ENCODE assay signal across 8 cellular contexts in the genomic region with DNA sequence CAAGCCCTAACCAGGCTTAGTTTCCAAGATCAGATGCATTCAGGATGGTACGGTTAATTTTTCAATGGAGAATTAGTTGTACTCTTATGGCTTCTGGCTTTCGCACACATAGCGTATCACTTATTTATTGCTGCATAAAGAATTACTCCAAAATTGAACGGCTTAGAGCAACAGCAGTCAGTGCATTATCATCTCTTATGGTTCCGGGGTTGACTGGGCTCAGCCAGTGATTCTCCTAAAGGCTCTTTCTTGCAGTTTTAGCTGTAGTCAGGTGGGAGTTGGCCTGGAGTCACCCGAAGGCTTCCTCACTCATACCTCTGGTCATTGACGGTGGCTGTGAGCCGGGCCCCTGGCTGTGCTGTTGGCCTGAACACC. TPM values are rescaled to one million over a fixed set of nuclear protein-coding genes. Genes with fewer than 3 reads are reported as not detected.
A peak's percentile ranks its signal among the peaks of the same experiment; 100 is the strongest.
DNase-seq lines count a peak whose midpoint lies in the region; ATAC-seq and TF ChIP-seq lines count a peak whose summit lies in the region.

No MANE protein-coding gene starts in this region.

- peak overlapping the region; percentile 87 for H3K4me2 ChIP-seq in Karpas-422 (ENCODE audit: low read depth, low read length, poor library complexity, severe bottlenecking)

- DNase-seq in CD4-positive, CD25-positive, alpha-beta regulatory T cell: no peak
- DNase-seq in Karpas-422: no peak
- no peak for DNase-seq in coronary artery (ENCODE audit: low spot score)
- no peak for DNase-seq in LoVo (ENCODE audit: low spot score)
- no peak for DNase-seq in NOMO-1 treated with dmso at 0.1 percent for 144 hours (lab: John Stamatoyannopoulos, UW; ENCODE audit: unreplicated experiment)

- H3K9ac ChIP-seq in Karpas-422 (ENCODE audit: low read length): peak overlapping the region; percentile 96

- H3K9me3 Mint-ChIP-seq in CD4-positive, CD25-positive, alpha-beta regulatory T cell: no peaks in the 10 kb centered on the region

- peak overlapping the region; percentile 69 for H3K27ac ChIP-seq in CD4-positive, CD25-positive, alpha-beta regulatory T cell (ENCODE audit: insufficient read depth, low read length, poor library complexity, severe bottlenecking)
- H3K27ac ChIP-seq in Karpas-422 (ENCODE audit: low read length) (peak overlapping the region; percentile 78), coronary artery (peak overlapping the region; percentile 75 to 90), muscle layer of duodenum (ENCODE audit: low read length) (peak overlapping the region; percentile 79)

- TF ChIP-seq CTCF in coronary artery (IDR thresholded peaks at IDR 0.05): no peak

- no peaks in the 10 kb centered on the region for H3K27me3 Mint-ChIP-seq in CD4-positive, CD25-positive, alpha-beta regulatory T cell

- no peak for ATAC-seq in CD4-positive, CD25-positive, alpha-beta regulatory T cell (ENCODE audit: low read depth in 2 of 2)
- no peak for ATAC-seq in GM21390 (IDR thresholded peaks at IDR 0.05; ENCODE audit: unreplicated experiment)
- ATAC-seq in GM21737 (IDR thresholded peaks at IDR 0.05; ENCODE audit: unreplicated experiment): no peak

- no peaks in the 10 kb centered on the region for H3K27me3 ChIP-seq in CD4-positive, CD25-positive, alpha-beta regulatory T cell (ENCODE audit: control insufficient read depth, insufficient read depth, low read length)
- no peaks in the 10 kb centered on the region for H3K27me3 ChIP-seq in Karpas-422 (ENCODE audit: low read length)
- no peaks in the 10 kb centered on the region for H3K27me3 ChIP-seq in muscle layer of duodenum (ENCODE audit: low read depth, low read length)

- H3K36me3 ChIP-seq in CD4-positive, CD25-positive, alpha-beta regulatory T cell (ENCODE audit: control insufficient read depth, insufficient read depth, low read length): peaks cover 13% of the 10 kb centered on the region
- H3K36me3 ChIP-seq in Karpas-422 (ENCODE audit: insufficient read depth, low read length) (peaks cover 11% of the 10 kb centered on the region; the same call in 1 of the 2 replicates), muscle layer of duodenum (ENCODE audit: control insufficient read depth in 1 of 2, insufficient read depth in 2 of 2, low read length in 2 of 2) (peaks cover 8 to 12% of the 10 kb centered on the region in 2 donors)

- H3K36me3 Mint-ChIP-seq in CD4-positive, CD25-positive, alpha-beta regulatory T cell: peaks cover 3% of the 10 kb centered on the region

- H3K4me1 ChIP-seq in CD4-positive, CD25-positive, alpha-beta regulatory T cell (ENCODE audit: control insufficient read depth, insufficient read depth, low read length, poor library complexity, severe bottlenecking): peaks cover 23% of the 10 kb centered on the region
- H3K4me1 ChIP-seq in Karpas-422 (ENCODE audit: low read length) (peaks cover 59% of the 10 kb centered on the region), muscle layer of duodenum (ENCODE audit: control insufficient read depth in 1 of 2, insufficient read depth in 2 of 2, low read length in 2 of 2) (peaks cover 8 to 27% of the 10 kb centered on the region in 2 donors)

- H4K20me1 ChIP-seq in Karpas-422 (ENCODE audit: insufficient read depth, low read depth, low read length): peaks cover 9% of the 10 kb centered on the region; the same call in 1 of the 2 replicates

- no peak overlapping the region for H2AFZ ChIP-seq in Karpas-422 (ENCODE audit: low read length)

- peak overlapping the region; percentile 93 to 95 (median 94) for H3K4me3 Mint-ChIP-seq in CD4-positive, CD25-positive, alpha-beta regulatory T cell

- peak overlapping the region; percentile 94 to 95 (median 94) for H3K27ac Mint-ChIP-seq in CD4-positive, CD25-positive, alpha-beta regulatory T cell

- no peaks in the 10 kb centered on the region for H3K9me2 ChIP-seq in Karpas-422 (replicated peaks; ENCODE audit: insufficient read depth, low read length)

- peak overlapping the region; percentile 70 for H3K4me3 ChIP-seq in CD4-positive, CD25-positive, alpha-beta regulatory T cell (ENCODE audit: low read depth, low read length)
- H3K4me3 ChIP-seq in Karpas-422 (ENCODE audit: low read length) (peak overlapping the region; percentile 96), coronary artery (peak overlapping the region; percentile 91), muscle layer of duodenum (ENCODE audit: low read depth in 1 of 2, low read length in 2 of 2) (peak overlapping the region; percentile 73 to 74)

- H3K79me2 ChIP-seq in Karpas-422 (ENCODE audit: low read length): peaks cover 45% of the 10 kb centered on the region

- peaks cover 6 to 37% (median 17%) of the 10 kb centered on the region in 4 donors for H3K4me1 Mint-ChIP-seq in CD4-positive, CD25-positive, alpha-beta regulatory T cell

- H3K9me3 ChIP-seq in CD4-positive, CD25-positive, alpha-beta regulatory T cell (ENCODE audit: control insufficient read depth in 2 of 2, low read length in 2 of 2): no peaks in the 10 kb centered on the region
- H3K9me3 ChIP-seq in Karpas-422 (ENCODE audit: low read length) (no peaks in the 10 kb centered on the region), muscle layer of duodenum (ENCODE audit: control insufficient read depth in 1 of 2, low read length in 2 of 2) (no peaks in the 10 kb centered on the region)

RNA-seq across cellular contexts. Expression of a gene that starts 0.6 kb away (rescaled TPM):
- 36.6 TPM for total RNA-seq in CD4-positive, CD25-positive, alpha-beta regulatory T cell
- polyA plus RNA-seq in CD4-positive, CD25-positive, alpha-beta regulatory T cell: 10 to 100 TPM; 47.2 to 73.9 (median 70.6) TPM
- 234 and 345 TPM in 2 replicates for total RNA-seq in Karpas-422 (2014; rRNA removed; shearing (Covaris generic); ENCODE audit: low replicate concordance)

RNA-seq across cellular contexts. Expression of a gene that starts 43.3 kb away (rescaled TPM):
- total RNA-seq in CD4-positive, CD25-positive, alpha-beta regulatory T cell: 13.5 TPM
- polyA plus RNA-seq in CD4-positive, CD25-positive, alpha-beta regulatory T cell: 1 to 10 TPM in 2 of 4 donors, under 1 TPM in 2; 0.22 to 1.6 (median 1.2) TPM
- 24.6 and 31.3 TPM in 2 replicates for total RNA-seq in Karpas-422 (2014; rRNA removed; shearing (Covaris generic); ENCODE audit: low replicate concordance)
